Comparison of ENCODE assay signal across 33 cellular contexts in genomic region chr11:46665356-46665755, GRCh38. TPM values are rescaled to one million over a fixed set of nuclear protein-coding genes. Genes with fewer than 3 reads are reported as not detected.
DNase-seq lines count a peak whose midpoint lies in the region; ATAC-seq, FAIRE-seq and TF ChIP-seq lines count a peak whose summit lies in the region.
"Had no signal": no experiment of that assay in that cellular context is flagged by ENCODE, and none has a peak within 500 bp of the region (broad histone marks: within the 10 kb centered on the region; RNA-seq: fewer than 3 reads in every experiment).

No MANE protein-coding gene starts in this region.

- H3K4me1 Mint-ChIP-seq in activated T-helper 2 cell treated with anti-CD3 and anti-CD28 coated beads, Interferon-gamma antibody, Interleukin-2, Interleukin-4, amounts not matched to agents 10 μg/mL and 5 μg/mL and 100 μg/mL, durations not matched to agents 14 hours and 24 hours and 36 hours (ENCODE audit: low read depth): peaks cover 9% of the 10 kb centered on the region
- H3K4me1 Mint-ChIP-seq: GM23338 had no signal

- no peak overlapping the region for H3K27ac Mint-ChIP-seq in activated T-helper 2 cell treated with anti-CD3 and anti-CD28 coated beads, Interferon-gamma antibody, Interleukin-2, Interleukin-4, amounts not matched to agents 10 μg/mL and 5 μg/mL and 100 μg/mL, durations not matched to agents 14 hours and 24 hours and 36 hours
- H3K27ac Mint-ChIP-seq: activated CD4-positive, alpha-beta memory T cell treated with anti-CD3 and anti-CD28 coated beads, Interleukin-2, amount 10 ng/mL, durations not matched to agents 7 days and 5 days; activated naive CD4-positive, alpha-beta T cell treated with anti-CD3 and anti-CD28 coated beads, Interleukin-2, amount 50 U/mL, for 24 hours; stimulated activated naive CD8-positive, alpha-beta T cell treated with anti-CD3 and anti-CD28 coated beads, Interleukin-15, amount 100 ng/mL, for 72 hours had no signal

- no peaks in the 10 kb centered on the region for H3K9me3 Mint-ChIP-seq in activated T-helper 2 cell treated with anti-CD3 and anti-CD28 coated beads, Interferon-gamma antibody, Interleukin-2, Interleukin-4, amounts not matched to agents 10 μg/mL and 5 μg/mL and 100 μg/mL, durations not matched to agents 14 hours and 24 hours and 36 hours
- H3K9me3 Mint-ChIP-seq: activated CD4-positive, alpha-beta memory T cell treated with anti-CD3 and anti-CD28 coated beads, Interleukin-2, amount 10 ng/mL, durations not matched to agents 7 days and 5 days; activated naive CD4-positive, alpha-beta T cell treated with anti-CD3 and anti-CD28 coated beads, Interleukin-2, amount 50 U/mL, for 24 hours; GM23338; naive thymus-derived CD8-positive, alpha-beta T cell; stimulated activated naive CD8-positive, alpha-beta T cell treated with anti-CD3 and anti-CD28 coated beads, Interleukin-15, amount 100 ng/mL, for 72 hours had no signal

- H3K27me3 Mint-ChIP-seq in activated T-helper 2 cell treated with anti-CD3 and anti-CD28 coated beads, Interferon-gamma antibody, Interleukin-2, Interleukin-4, amounts not matched to agents 10 μg/mL and 5 μg/mL and 100 μg/mL, durations not matched to agents 14 hours and 24 hours and 36 hours (ENCODE audit: low read depth): no peaks in the 10 kb centered on the region
- H3K27me3 Mint-ChIP-seq: activated CD4-positive, alpha-beta memory T cell treated with anti-CD3 and anti-CD28 coated beads, Interleukin-2, amount 10 ng/mL, durations not matched to agents 7 days and 5 days; activated naive CD4-positive, alpha-beta T cell treated with anti-CD3 and anti-CD28 coated beads, Interleukin-2, amount 50 U/mL, for 24 hours; CD4-positive, alpha-beta memory T cell; naive thymus-derived CD8-positive, alpha-beta T cell; stimulated activated naive CD8-positive, alpha-beta T cell treated with anti-CD3 and anti-CD28 coated beads, Interleukin-15, amount 100 ng/mL, for 72 hours had no signal

- DNase-seq in left ventricle myocardium inferior (no peak), left cardiac atrium (no peak), spleen (no peak), vagina (ENCODE audit: extremely low spot score in 2 of 2) (no peak), GM19239 (ENCODE audit: insufficient read length, low spot score) (no peak)
- no peak for DNase-seq in activated T-helper 2 cell treated with anti-CD3 and anti-CD28 coated beads, Interferon-gamma antibody, Interleukin-2, Interleukin-4, amounts not matched to agents 10 μg/mL and 5 μg/mL and 100 μg/mL, durations not matched to agents 14 hours and 24 hours and 36 hours (ENCODE audit: low spot score)
- DNase-seq: activated CD4-positive, alpha-beta memory T cell treated with anti-CD3 and anti-CD28 coated beads, Interleukin-2, amount 10 ng/mL, durations not matched to agents 7 days and 5 days; activated T-cell treated with anti-CD3 and anti-CD28 coated beads for 4 hours; amniotic stem cell; CD4-positive, alpha-beta memory T cell; effector memory CD4-positive, alpha-beta T cell; kidney; lower lobe of right lung; naive thymus-derived CD8-positive, alpha-beta T cell; NCI-H1436; NCI-H2081; NCI-H526; PC-3; stimulated activated CD4-positive, alpha-beta T cell treated with anti-CD3 and anti-CD28 coated beads, Interleukin-1b, Interleukin-23, amount 100 ng/mL, for 48 hours; stimulated activated naive CD8-positive, alpha-beta T cell treated with anti-CD3 and anti-CD28 coated beads, Interleukin-15, amount 100 ng/mL, for 72 hours had no signal

- H3K4me3 Mint-ChIP-seq in activated T-helper 2 cell treated with anti-CD3 and anti-CD28 coated beads, Interferon-gamma antibody, Interleukin-2, Interleukin-4, amounts not matched to agents 10 μg/mL and 5 μg/mL and 100 μg/mL, durations not matched to agents 14 hours and 24 hours and 36 hours (ENCODE audit: low read depth): no peak overlapping the region
- H3K4me3 Mint-ChIP-seq: activated CD4-positive, alpha-beta memory T cell treated with anti-CD3 and anti-CD28 coated beads, Interleukin-2, amount 10 ng/mL, durations not matched to agents 7 days and 5 days; activated naive CD4-positive, alpha-beta T cell treated with anti-CD3 and anti-CD28 coated beads, Interleukin-2, amount 50 U/mL, for 24 hours; CD4-positive, alpha-beta memory T cell; GM23338; naive thymus-derived CD8-positive, alpha-beta T cell; stimulated activated naive CD8-positive, alpha-beta T cell treated with anti-CD3 and anti-CD28 coated beads, Interleukin-15, amount 100 ng/mL, for 72 hours had no signal

- H3K27ac ChIP-seq in left ventricle myocardium inferior (replicated peaks): peak overlapping the region; percentile 88
- H3K27ac ChIP-seq in gastroesophageal sphincter: peak overlapping the region in 3 of 4 donors; percentile 34 to 75 (median 49)
- peak overlapping the region in 7 of 8 donors; percentile 0 to 67 (median 33) for H3K27ac ChIP-seq in spleen
- peak overlapping the region; percentile 45 for H3K27ac ChIP-seq in vagina
- H3K27ac ChIP-seq: A549 had no signal

- no peak for ATAC-seq in left cardiac atrium
- no peak for ATAC-seq in gastroesophageal sphincter
- ATAC-seq in GM21526 (IDR thresholded peaks at IDR 0.05; ENCODE audit: low FRiP score, unreplicated experiment): no peak
- ATAC-seq: A549; GM23338; lower lobe of right lung; naive thymus-derived CD8-positive, alpha-beta T cell; PC-3; SK-N-SH treated with all-trans-retinoic acid at 6 μM for 48 hours; stimulated activated naive CD8-positive, alpha-beta T cell treated with anti-CD3 and anti-CD28 coated beads, Interleukin-15, amount 100 ng/mL, for 72 hours had no signal

- H3K36me3 ChIP-seq in left ventricle myocardium inferior: peaks cover 88% of the 10 kb centered on the region
- H3K36me3 ChIP-seq in gastroesophageal sphincter: peaks cover 0 to 99% of the 10 kb centered on the region in 2 donors
- peaks cover 0 to 100% (median 84%) of the 10 kb centered on the region in 6 donors for H3K36me3 ChIP-seq in spleen
- H3K36me3 ChIP-seq in vagina: peaks cover 3 to 68% of the 10 kb centered on the region in 2 donors

- no peaks in the 10 kb centered on the region for H3K9me3 ChIP-seq in left ventricle myocardium inferior (replicated peaks)
- no peaks in the 10 kb centered on the region for H3K9me3 ChIP-seq in gastroesophageal sphincter
- H3K9me3 ChIP-seq in spleen: no peaks in the 10 kb centered on the region
- H3K9me3 ChIP-seq in vagina: no peaks in the 10 kb centered on the region
- H3K9me3 ChIP-seq: A549, lower lobe of right lung had no signal

- H3K36me3 Mint-ChIP-seq in activated T-helper 2 cell treated with anti-CD3 and anti-CD28 coated beads, Interferon-gamma antibody, Interleukin-2, Interleukin-4, amounts not matched to agents 10 μg/mL and 5 μg/mL and 100 μg/mL, durations not matched to agents 14 hours and 24 hours and 36 hours (ENCODE audit: low read depth): peaks cover 51% of the 10 kb centered on the region

- no peak for TF ChIP-seq POLR2A in gastroesophageal sphincter (IDR thresholded peaks at IDR 0.05)
- no peak for TF ChIP-seq POLR2A in spleen (IDR thresholded peaks at IDR 0.05)
- no peak for TF ChIP-seq POLR2A in vagina (IDR thresholded peaks at IDR 0.05)

- intact Hi-C loops in left ventricle myocardium inferior (cut with micrococcal nuclease): no loop called here
- intact Hi-C loops in left cardiac atrium (cut with DNase I): no loop called here
- intact Hi-C loops in spleen (cut with DNase I; ENCODE audit: low total_unique reads): no loop called here
- intact Hi-C loops in vagina (cut with DNase I): no loop called here
- intact Hi-C loops in activated T-helper 2 cell treated with anti-CD3 and anti-CD28 coated beads, Interferon-gamma antibody, Interleukin-2, Interleukin-4, amounts not matched to agents 10 μg/mL and 5 μg/mL and 100 μg/mL, durations not matched to agents 14 hours and 24 hours and 36 hours (cut with micrococcal nuclease): no loop called here

- TF ChIP-seq EP300 in gastroesophageal sphincter (IDR thresholded peaks at IDR 0.05): no peak

- FAIRE-seq in GM19239 (lab: Jason Lieb, UNC): no peak
- FAIRE-seq: A549, colon, kidney had no signal

- WGBS in gastroesophageal sphincter (ENCODE audit: low coverage in 1 of 2), 2 donors: 71% methylated on average over 1 of the region's 1 CpG; no CpG with 5 or more reads in 1 of the 2 donors
- 38 to 97% (median 90%) methylated on average over 1 of the region's 1 CpG for WGBS in spleen, 5 donors

- peaks cover 67% of the 10 kb centered on the region for H3K4me1 ChIP-seq in left ventricle myocardium inferior
- H3K4me1 ChIP-seq in gastroesophageal sphincter: peaks cover 0 to 37% (median 6%) of the 10 kb centered on the region in 3 donors
- H3K4me1 ChIP-seq in spleen: peaks cover 1 to 41% (median 12%) of the 10 kb centered on the region in 6 donors
- H3K4me1 ChIP-seq in vagina: peaks cover 17% of the 10 kb centered on the region
- H3K4me1 ChIP-seq: A549 had no signal

- H3K4me3 ChIP-seq in left ventricle myocardium inferior: no peak overlapping the region
- H3K4me3 ChIP-seq in gastroesophageal sphincter: no peak overlapping the region
- H3K4me3 ChIP-seq in spleen: no peak overlapping the region
- no peak overlapping the region for H3K4me3 ChIP-seq in vagina
- H3K4me3 ChIP-seq: A549, GM23338, lower lobe of right lung, skin epidermis had no signal

- no peak for TF ChIP-seq CTCF in left ventricle myocardium inferior (IDR thresholded peaks at IDR 0.05; ENCODE audit: borderline replicate concordance)
- no peak for TF ChIP-seq CTCF in gastroesophageal sphincter (IDR thresholded peaks at IDR 0.05)
- no peak for TF ChIP-seq CTCF in spleen (IDR thresholded peaks at IDR 0.05 in 8 of 11, conservative IDR thresholded peaks at IDR 0.05 in 3 of 11)
- no peak for TF ChIP-seq CTCF in vagina (IDR thresholded peaks at IDR 0.05)

- H3K27me3 ChIP-seq in left ventricle myocardium inferior (ENCODE audit: low read depth) (no peaks in the 10 kb centered on the region), gastroesophageal sphincter (no peaks in the 10 kb centered on the region), spleen (replicated peaks in 1 of 7) (no peaks in the 10 kb centered on the region), vagina (no peaks in the 10 kb centered on the region)

RNA-seq across cellular contexts. Expression of gene ARHGAP1, which starts 35.1 kb away (rescaled TPM):
- total RNA-seq in left ventricle myocardium inferior (101 TPM), left cardiac atrium (100 to 1,000 TPM; 112 to 144 TPM), gastroesophageal sphincter (100 to 1,000 TPM in 1 of 4 donors, 10 to 100 TPM in 3; 57.3 to 105 (median 64.0) TPM), spleen (100 to 1,000 TPM in 2 of 7 donors, 10 to 100 TPM in 5; 62.5 to 137 (median 88.7) TPM), vagina (80.3 TPM)
- 10 to 100 TPM; 13.3 to 26.5 (median 15.5) TPM for polyA plus RNA-seq in spleen
- 58.8 and 66.8 TPM in 2 replicates for total RNA-seq in activated T-helper 2 cell treated with anti-CD3 and anti-CD28 coated beads, Interferon-gamma antibody, Interleukin-2, Interleukin-4, amounts not matched to agents 10 μg/mL and 5 μg/mL and 100 μg/mL, durations not matched to agents 14 hours and 24 hours and 36 hours

RNA-seq across cellular contexts. Expression of gene ZNF408, which starts 35.5 kb away (rescaled TPM):
- total RNA-seq in left ventricle myocardium inferior (7.3 TPM), left cardiac atrium (1 to 10 TPM; 7.4 to 9.3 TPM), gastroesophageal sphincter (10 to 100 TPM in 3 of 4 donors, 1 to 10 TPM in 1; 4.7 to 14.2 (median 10.4) TPM), spleen (10 to 100 TPM in 5 of 7 donors, 1 to 10 TPM in 2; 6.9 to 17.4 (median 10.8) TPM), vagina (12.5 TPM)
- 10 to 100 TPM in 1 of 3 donors, 1 to 10 TPM in 2; 4.7 to 10.2 (median 6.1) TPM for polyA plus RNA-seq in spleen
- 10.2 and 12.2 TPM in 2 replicates for total RNA-seq in activated T-helper 2 cell treated with anti-CD3 and anti-CD28 coated beads, Interferon-gamma antibody, Interleukin-2, Interleukin-4, amounts not matched to agents 10 μg/mL and 5 μg/mL and 100 μg/mL, durations not matched to agents 14 hours and 24 hours and 36 hours

RNA-seq across cellular contexts. Expression of gene ATG13, which starts 48.0 kb away (rescaled TPM):
- total RNA-seq in left ventricle myocardium inferior: 42.1 TPM
- total RNA-seq in left cardiac atrium: 10 to 100 TPM; 51.4 to 52.1 TPM
- total RNA-seq in gastroesophageal sphincter: 10 to 100 TPM; 47.8 to 81.1 (median 69.5) TPM
- total RNA-seq in spleen: 100 to 1,000 TPM in 2 of 7 donors, 10 to 100 TPM in 5; 65.4 to 111 (median 88.7) TPM
- polyA plus RNA-seq in spleen: 10 to 100 TPM; 14.9 to 33.9 (median 15.7) TPM
- total RNA-seq in vagina: 39.0 TPM
- total RNA-seq in activated T-helper 2 cell treated with anti-CD3 and anti-CD28 coated beads, Interferon-gamma antibody, Interleukin-2, Interleukin-4, amounts not matched to agents 10 μg/mL and 5 μg/mL and 100 μg/mL, durations not matched to agents 14 hours and 24 hours and 36 hours: 58.0 and 58.1 TPM in 2 replicates

RNA-seq across cellular contexts. Expression of gene HARBI1, which starts 48.3 kb away (rescaled TPM):
- total RNA-seq in left ventricle myocardium inferior (4.8 TPM), left cardiac atrium (1 to 10 TPM; 2.9 to 3.9 TPM), gastroesophageal sphincter (1 to 10 TPM; 1.9 to 4.2 (median 2.5) TPM), spleen (1 to 10 TPM; 3.2 to 5.6 (median 4.4) TPM), vagina (1.5 TPM)
- 1 to 10 TPM; 1.4 to 3.4 (median 2.1) TPM for polyA plus RNA-seq in spleen
- 3.8 and 4.7 TPM in 2 replicates for total RNA-seq in activated T-helper 2 cell treated with anti-CD3 and anti-CD28 coated beads, Interferon-gamma antibody, Interleukin-2, Interleukin-4, amounts not matched to agents 10 μg/mL and 5 μg/mL and 100 μg/mL, durations not matched to agents 14 hours and 24 hours and 36 hours

RNA-seq across cellular contexts. Expression of gene F2, which starts 53.7 kb away (rescaled TPM):
- total RNA-seq in left ventricle myocardium inferior (not detected), left cardiac atrium (not detected), gastroesophageal sphincter (1 to 10 TPM in 1 of 4 donors, under 1 TPM in 1, not detected in 2; 0.62 to 3.6 TPM), spleen (under 1 TPM in 2 of 7 donors, not detected in 5; 0.23 to 0.33 TPM), vagina (not detected)
- under 1 TPM in 1 of 3 donors, not detected in 2; 0.03 TPM for polyA plus RNA-seq in spleen
- 0.11 TPM in 1 of 2 replicates, not detected in the other for total RNA-seq in activated T-helper 2 cell treated with anti-CD3 and anti-CD28 coated beads, Interferon-gamma antibody, Interleukin-2, Interleukin-4, amounts not matched to agents 10 μg/mL and 5 μg/mL and 100 μg/mL, durations not matched to agents 14 hours and 24 hours and 36 hours
- total RNA-seq: activated CD4-positive, alpha-beta memory T cell treated with anti-CD3 and anti-CD28 coated beads, Interleukin-2, amount 10 ng/mL, durations not matched to agents 7 days and 5 days; CD4-positive, alpha-beta memory T cell; Daoy; kidney; LHCN-M2; lower lobe of right lung; mononuclear cell; naive thymus-derived CD8-positive, alpha-beta T cell; PC-3; pulmonary artery endothelial cell; ureter had no signal
- polyA plus RNA-seq: CD4-positive, alpha-beta memory T cell; GM23338; naive thymus-derived CD8-positive, alpha-beta T cell had no signal

Comparison
In these comparisons a context has a peak if more than half of its experiments do, and no peak if none do; other contexts are left out.
1. H3K27ac ChIP-seq: peak in every context shown above with its lines; median percentile 88 in left ventricle myocardium inferior; 49 in gastroesophageal sphincter; 45 in vagina; 33 in spleen.